7 cellular contexts compared by ENCODE assay signal in the genomic region with DNA sequence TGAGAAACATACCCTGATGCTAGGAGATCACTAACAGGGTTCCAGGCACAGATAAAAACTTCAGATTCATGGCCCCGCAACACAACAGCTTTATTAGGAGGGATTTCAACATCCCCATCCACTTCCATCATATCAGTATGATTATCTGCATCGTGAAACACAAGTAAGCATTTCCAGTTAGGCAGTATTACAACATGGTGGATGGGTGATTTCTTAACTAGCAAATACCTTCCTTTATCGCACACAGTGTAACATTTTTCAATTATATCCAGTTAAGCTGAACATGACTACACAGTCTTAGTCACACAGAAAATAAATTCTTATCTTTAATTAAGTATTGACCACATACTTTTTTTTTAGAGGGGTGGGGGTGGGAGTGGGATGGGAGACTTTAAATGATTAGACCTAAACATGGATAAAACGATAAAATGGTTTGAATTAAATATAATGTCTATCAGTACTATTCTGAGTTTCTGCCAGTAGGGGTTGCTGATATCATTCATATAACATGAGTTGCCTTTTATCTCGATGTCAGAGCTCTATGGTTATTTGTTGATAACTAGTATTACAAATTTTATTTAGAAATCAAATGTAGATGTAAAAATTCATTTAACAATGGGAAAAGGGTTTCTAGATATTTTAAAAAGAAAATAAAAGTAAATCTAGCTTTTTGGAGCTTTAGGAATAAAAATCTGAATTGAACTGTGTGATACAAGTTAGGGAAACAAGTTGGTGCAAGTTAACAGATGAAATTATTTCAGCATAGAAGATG.
DNase-seq lines count a peak whose midpoint lies in the region; ATAC-seq, FAIRE-seq and TF ChIP-seq lines count a peak whose summit lies in the region.

No MANE protein-coding gene starts in this region.

- peaks cover 27% of the 10 kb centered on the region for H3K79me2 ChIP-seq in K562 (ENCODE audit: control insufficient read depth, insufficient read depth, low read length)

- H3K9ac ChIP-seq in K562 (ENCODE audit: insufficient read depth in 1 of 2, low read depth in 2 of 2, low read length in 2 of 2) (no peak overlapping the region), kidney (ENCODE audit: low read length in 2 of 2) (no peak overlapping the region)

- peaks cover 79% of the 10 kb centered on the region for H3K36me3 ChIP-seq in K562 (ENCODE audit: control insufficient read depth, insufficient read depth, low read length)
- peaks cover 10 to 20% of the 10 kb centered on the region in 2 donors for H3K36me3 ChIP-seq in kidney (ENCODE audit: control insufficient read depth in 1 of 2, insufficient read depth in 2 of 2, low read length in 2 of 2)
- H3K36me3 ChIP-seq in transverse colon: peaks cover 0 to 37% (median 4%) of the 10 kb centered on the region in 4 donors

- H4K20me1 ChIP-seq in K562 (replicated peaks; ENCODE audit: control insufficient read depth, insufficient read depth, low read length): no peaks in the 10 kb centered on the region

- TF ChIP-seq CTCF in K562 (IDR thresholded peaks at IDR 0.05 in 2 of 3, conservative IDR thresholded peaks at IDR 0.05 in 1 of 3; ENCODE audit: insufficient read depth in 2 of 3, low read depth in 1 of 3, low read length in 3 of 3) (peak in 1 of 3 experiments; percentile 57; a peak in 2 of 6 replicates), kidney (IDR thresholded peaks at IDR 0.05; ENCODE audit: borderline replicate concordance, extremely low read depth, insufficient read depth) (peak; percentile 72), transverse colon (IDR thresholded peaks at IDR 0.05) (peak; percentile 59 to 78 (median 61))

- TF ChIP-seq POLR2A in K562 (conservative IDR thresholded peaks at IDR 0.05) (no peak), transverse colon (IDR thresholded peaks at IDR 0.05) (no peak)

- H3K9me3 ChIP-seq in K562 (replicated peaks; ENCODE audit: control insufficient read depth, insufficient read depth, low read depth, low read length) (no peaks in the 10 kb centered on the region), kidney (ENCODE audit: control insufficient read depth in 1 of 2, low read length in 2 of 2) (no peaks in the 10 kb centered on the region), transverse colon (no peaks in the 10 kb centered on the region)

- H3K27ac ChIP-seq in K562 (ENCODE audit: extremely low read depth, low read depth, low read length) (no peak overlapping the region), kidney (ENCODE audit: low read depth in 2 of 2, low read length in 2 of 2) (no peak overlapping the region), transverse colon (peak overlapping the region; percentile 25 to 43 (median 33))

- TF ChIP-seq RAD21 in K562 (CRISPR knock-in tag; conservative IDR thresholded peaks at IDR 0.05 in 1 of 2, IDR thresholded peaks at IDR 0.05 in 1 of 2): peak; percentile 71 to 73

- no peak overlapping the region for H2AFZ ChIP-seq in K562 (ENCODE audit: low read depth, low read length)

- H3K4me3 ChIP-seq in K562: no peak overlapping the region
- no peak overlapping the region for H3K4me3 ChIP-seq in kidney (ENCODE audit: low read length in 2 of 2)
- no peak overlapping the region for H3K4me3 ChIP-seq in transverse colon

- DNase-seq in NCI-H226 (peak; percentile 10), K562 (ENCODE audit: extremely low read depth in 1 of 4, low spot score in 3 of 4) (peak in 3 of 4 experiments; percentile 17 to 34 (median 20)), kidney (no peak), transverse colon (no peak)

- no peaks in the 10 kb centered on the region for H3K9me1 ChIP-seq in K562 (ENCODE audit: control insufficient read depth, insufficient read depth, low read length)

- no TSS peak for BruUV-seq in K562 (replicated peaks; lab: Mats Ljungman, UMichigan)

- H3K4me1 ChIP-seq in K562 (replicated peaks in 1 of 2; ENCODE audit: control insufficient read depth in 2 of 2, insufficient read depth in 2 of 2, low read length in 2 of 2) (no peaks in the 10 kb centered on the region; a peak in 2 of 5 replicates), kidney (ENCODE audit: control insufficient read depth in 1 of 2, insufficient read depth in 1 of 2, low read depth in 1 of 2, low read length in 2 of 2) (no peaks in the 10 kb centered on the region), transverse colon (peaks cover 1 to 31% (median 6%) of the 10 kb centered on the region in 4 donors)

- CTCF ChIA-PET in K562 (lab: Yijun Ruan, JAX; ENCODE audit: low intra/inter-chr PET ratio): no interaction called here

- ATAC-seq in HG02759 (IDR thresholded peaks at IDR 0.05; ENCODE audit: unreplicated experiment) (peak; percentile 56), K562 (peak; percentile 75), GM19397 (IDR thresholded peaks at IDR 0.05; ENCODE audit: unreplicated experiment) (no peak)

- TF ChIP-seq EP300 in K562 (IDR thresholded peaks at IDR 0.05; ENCODE audit: low read length): no peak
- no peak for TF ChIP-seq EP300 in transverse colon (IDR thresholded peaks at IDR 0.05; ENCODE audit: low read depth)

- no peak overlapping the region for H3K4me2 ChIP-seq in K562 (ENCODE audit: insufficient read depth, low read length)

- FAIRE-seq in G401.6 (lab: Jason Lieb, UNC): peak; percentile 95
- no peak for FAIRE-seq in K562 (lab: Jason Lieb, UNC)
- FAIRE-seq in kidney (lab: Jason Lieb, UNC): peak; percentile 98

- H3K27me3 ChIP-seq in K562 (ENCODE audit: control insufficient read depth in 2 of 2, insufficient read depth in 2 of 2, low read length in 2 of 2) (no peaks in the 10 kb centered on the region), transverse colon (no peaks in the 10 kb centered on the region)

- in situ Hi-C loops in K562 (cut with MboI): loop anchor here (10.0 kb wide), 1 partner anchor 144 kb away; the partner anchor contains the start of gene TBL1XR1
- in situ Hi-C loops in transverse colon (cut with MboI; ENCODE audit: low pct_ligation_motif_present in 1 of 4, low pct_unique_long_range_greater_than_20kb in 1 of 4, low sequenced_read_pairs in 3 of 4): loop anchor here (10.0 to 25.0 kb wide), 5 partner anchors 137 to 1287 kb away; partner anchors contain the start of gene TBL1XR1 (in 2 of the 4)

- 69% methylated on average over 5 of the region's 5 CpGs for WGBS in K562 (ENCODE audit: insufficient coverage, low coverage, missing lambda C conversion rate)
- WGBS in transverse colon (ENCODE audit: low coverage in 1 of 2), 2 donors: 48 to 51% methylated on average over 5 of the region's 5 CpGs

- intact Hi-C loops in K562 (cut with micrococcal nuclease): loop anchor here (2.0 to 10.0 kb wide), 3 partner anchors 144 to 724 kb away; no protein-coding TSS in a partner anchor
- intact Hi-C loops in kidney (cut with DNase I): no loop called here
- intact Hi-C loops in transverse colon (cut with DNase I; ENCODE audit: low total_unique reads): loop anchor here (2.0 to 5.0 kb wide), 2 partner anchors 146 to 307 kb away; partner anchors contain the start of gene TBL1XR1

- POLR2A ChIA-PET in K562 (lab: Yijun Ruan, JAX): interaction anchor here (0.6 to 1.6 kb wide), 3 partner anchors 129 to 311 kb away, joined by 3 to 5 read pairs (median 4); no protein-coding TSS in a partner anchor

TF ChIP-seq in K562, 482 proteins besides CTCF, POLR2A, EP300 and RAD21 (continues in another document):
- TF ChIP-seq ZFP91 (CRISPR knock-in tag; IDR thresholded peaks at IDR 0.05) (no peak), CBFA2T3 (IDR thresholded peaks at IDR 0.05) (no peak), SMARCA4 (IDR thresholded peaks at IDR 0.05) (no peak), ERF (CRISPR knock-in tag; IDR thresholded peaks at IDR 0.05) (no peak), RFX1 (IDR thresholded peaks at IDR 0.05) (no peak), LARP7 (IDR thresholded peaks at IDR 0.05) (no peak), ARID3A (IDR thresholded peaks at IDR 0.05; ENCODE audit: borderline replicate concordance, low read depth, low read length) (peak; percentile 68)
- TF ChIP-seq, protein P1, sequence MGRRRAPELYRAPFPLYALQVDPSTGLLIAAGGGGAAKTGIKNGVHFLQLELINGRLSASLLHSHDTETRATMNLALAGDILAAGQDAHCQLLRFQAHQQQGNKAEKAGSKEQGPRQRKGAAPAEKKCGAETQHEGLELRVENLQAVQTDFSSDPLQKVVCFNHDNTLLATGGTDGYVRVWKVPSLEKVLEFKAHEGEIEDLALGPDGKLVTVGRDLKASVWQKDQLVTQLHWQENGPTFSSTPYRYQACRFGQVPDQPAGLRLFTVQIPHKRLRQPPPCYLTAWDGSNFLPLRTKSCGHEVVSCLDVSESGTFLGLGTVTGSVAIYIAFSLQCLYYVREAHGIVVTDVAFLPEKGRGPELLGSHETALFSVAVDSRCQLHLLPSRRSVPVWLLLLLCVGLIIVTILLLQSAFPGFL (CRISPR knock-in tag; IDR thresholded peaks at IDR 0.05): no peak

Comparison
In these comparisons a context has a peak if more than half of its experiments do, and no peak if none do; other contexts are left out.
1. DNase-seq: peak in NCI-H226 (single experiment) and K562 (3 of 4); none in kidney (single experiment) and transverse colon (single experiment).
2. H3K27ac ChIP-seq: peak in transverse colon (4 of 4); none in K562 (single experiment) and kidney (0 of 2).